In genomic region chr10:107546986-107547385, GRCh38 we compare ENCODE assay signal across 17 cellular contexts.
DNase-seq lines count a peak whose midpoint lies in the region; ATAC-seq and TF ChIP-seq lines count a peak whose summit lies in the region.
"Had no signal": no experiment of that assay in that cellular context is flagged by ENCODE, and none has a peak within 500 bp of the region (broad histone marks: within the 10 kb centered on the region; RNA-seq: fewer than 3 reads in every experiment).

No MANE protein-coding gene starts in this region.

- H3K4me3 ChIP-seq in breast epithelium = no peak overlapping the region
- H3K4me3 ChIP-seq in SJCRH30 = no peak overlapping the region
- H3K4me3 ChIP-seq: K562, PC-9, SK-N-MC had no signal

- no TSS peak for BruUV-seq in MCF 10A (replicated peaks; lab: Mats Ljungman, UMichigan)

- no peaks in the 10 kb centered on the region for H3K4me1 ChIP-seq in breast epithelium
- peaks cover 36% of the 10 kb centered on the region for H3K4me1 ChIP-seq in SJCRH30

- POLR2A ChIA-PET in MCF 10A (lab: Yijun Ruan, JAX) = interaction anchor here (1.4 kb wide), 1 partner anchor 70 kb away, joined by 4 read pairs; no protein-coding TSS in a partner anchor

- DNase-seq in MCF 10A (ENCODE audit: unreplicated experiment) = no peak
- DNase-seq in breast epithelium (ENCODE audit: low spot score in 2 of 2) = no peak
- DNase-seq in SJCRH30 = peak; percentile 42 to 68
- DNase-seq in iris pigment epithelial cell (ENCODE audit: low read depth) = peak; percentile 5
- DNase-seq in activated naive CD8-positive, alpha-beta T cell treated with anti-CD3 and anti-CD28 coated beads, Interleukin-2, amount 50 U/mL, for 24 hours = no peak
- no peak for DNase-seq in NCI-H510A treated with DMSO at 0.1 percent for 48 hours (lab: John Stamatoyannopoulos, UW)
- DNase-seq in GF-D8 (lab: John Stamatoyannopoulos, UW) = no peak
- no peak for DNase-seq in occipital lobe (lab: John Stamatoyannopoulos, UW)
- DNase-seq: COR-L47, NCI-H1048, NCI-H1436 treated with DMSO at 0.1 percent for 48 hours, NCI-H2081, NCI-H2227 treated with DMSO at 0.1 percent for 48 hours, NCI-H526, PC-9 had no signal

- H3K27ac ChIP-seq in breast epithelium (no peak overlapping the region), SJCRH30 (peak overlapping the region; percentile 92)
- H3K27ac ChIP-seq: PC-9, SK-N-MC had no signal

- H3K4me1 Mint-ChIP-seq in MCF 10A (ENCODE audit: insufficient read depth, unreplicated experiment) = peaks cover 18% of the 10 kb centered on the region
- H3K4me1 Mint-ChIP-seq in activated naive CD8-positive, alpha-beta T cell treated with anti-CD3 and anti-CD28 coated beads, Interleukin-2, amount 50 U/mL, for 24 hours = no peaks in the 10 kb centered on the region

- no peak for TF ChIP-seq POLR2A in breast epithelium (IDR thresholded peaks at IDR 0.05)

- no peaks in the 10 kb centered on the region for H3K27me3 ChIP-seq in breast epithelium
- H3K27me3 ChIP-seq in SJCRH30 = no peaks in the 10 kb centered on the region

- no peak for ATAC-seq in activated naive CD8-positive, alpha-beta T cell treated with anti-CD3 and anti-CD28 coated beads, Interleukin-2, amount 50 U/mL, for 24 hours
- ATAC-seq: K562 had no signal

- no peaks in the 10 kb centered on the region for H3K27me3 Mint-ChIP-seq in MCF 10A (ENCODE audit: insufficient read depth, unreplicated experiment)
- no peaks in the 10 kb centered on the region for H3K27me3 Mint-ChIP-seq in activated naive CD8-positive, alpha-beta T cell treated with anti-CD3 and anti-CD28 coated beads, Interleukin-2, amount 50 U/mL, for 24 hours

- peaks cover 12% of the 10 kb centered on the region for H3K9me3 Mint-ChIP-seq in MCF 10A (ENCODE audit: unreplicated experiment)
- H3K9me3 Mint-ChIP-seq in activated naive CD8-positive, alpha-beta T cell treated with anti-CD3 and anti-CD28 coated beads, Interleukin-2, amount 50 U/mL, for 24 hours = peaks cover 18% of the 10 kb centered on the region

- no peak overlapping the region for H3K4me3 Mint-ChIP-seq in MCF 10A (ENCODE audit: unreplicated experiment)
- H3K4me3 Mint-ChIP-seq in activated naive CD8-positive, alpha-beta T cell treated with anti-CD3 and anti-CD28 coated beads, Interleukin-2, amount 50 U/mL, for 24 hours = no peak overlapping the region

- intact Hi-C loops in MCF 10A (cut with micrococcal nuclease) = loop anchor here (1.0 to 10.0 kb wide), 2 partner anchors 68 to 132 kb away; no protein-coding TSS in a partner anchor
- intact Hi-C loops in breast epithelium (cut with DNase I; ENCODE audit: low total_unique reads) = no loop called here

- H3K36me3 Mint-ChIP-seq in MCF 10A (ENCODE audit: insufficient read depth, unreplicated experiment) = no peaks in the 10 kb centered on the region
- no peaks in the 10 kb centered on the region for H3K36me3 Mint-ChIP-seq in activated naive CD8-positive, alpha-beta T cell treated with anti-CD3 and anti-CD28 coated beads, Interleukin-2, amount 50 U/mL, for 24 hours (ENCODE audit: low read depth)

- H3K9me3 ChIP-seq in breast epithelium = no peaks in the 10 kb centered on the region
- H3K9me3 ChIP-seq in SJCRH30 (replicated peaks) = peaks cover 5% of the 10 kb centered on the region; the same call in 1 of the 2 replicates

- H3K36me3 ChIP-seq in breast epithelium (no peaks in the 10 kb centered on the region), SJCRH30 (no peaks in the 10 kb centered on the region)

- H3K27ac Mint-ChIP-seq in MCF 10A (ENCODE audit: low read depth, unreplicated experiment) = peak overlapping the region; percentile 84
- no peak overlapping the region for H3K27ac Mint-ChIP-seq in activated naive CD8-positive, alpha-beta T cell treated with anti-CD3 and anti-CD28 coated beads, Interleukin-2, amount 50 U/mL, for 24 hours

- TF ChIP-seq CTCF in MCF 10A (IDR thresholded peaks at IDR 0.05; ENCODE audit: unreplicated experiment) (no peak), breast epithelium (IDR thresholded peaks at IDR 0.05) (no peak)

- CTCF ChIA-PET in MCF 10A (lab: Yijun Ruan, JAX) = interaction anchor here (0.8 kb wide), 1 partner anchor 48 kb away, joined by 4 read pairs; no protein-coding TSS in a partner anchor

Comparison
In these comparisons a context has a peak if more than half of its experiments do, and no peak if none do; other contexts are left out.
1. DNase-seq: peak in SJCRH30 (2 of 2) and iris pigment epithelial cell (single experiment); none in MCF 10A (single experiment), breast epithelium (0 of 2), activated naive CD8-positive, alpha-beta T cell treated with anti-CD3 and anti-CD28 coated beads, Interleukin-2, amount 50 U/mL, for 24 hours (single experiment), NCI-H510A treated with DMSO at 0.1 percent for 48 hours (single experiment), GF-D8 (single experiment) and occipital lobe (single experiment).